1 cellular context compared by ENCODE assay signal in the genomic region with DNA sequence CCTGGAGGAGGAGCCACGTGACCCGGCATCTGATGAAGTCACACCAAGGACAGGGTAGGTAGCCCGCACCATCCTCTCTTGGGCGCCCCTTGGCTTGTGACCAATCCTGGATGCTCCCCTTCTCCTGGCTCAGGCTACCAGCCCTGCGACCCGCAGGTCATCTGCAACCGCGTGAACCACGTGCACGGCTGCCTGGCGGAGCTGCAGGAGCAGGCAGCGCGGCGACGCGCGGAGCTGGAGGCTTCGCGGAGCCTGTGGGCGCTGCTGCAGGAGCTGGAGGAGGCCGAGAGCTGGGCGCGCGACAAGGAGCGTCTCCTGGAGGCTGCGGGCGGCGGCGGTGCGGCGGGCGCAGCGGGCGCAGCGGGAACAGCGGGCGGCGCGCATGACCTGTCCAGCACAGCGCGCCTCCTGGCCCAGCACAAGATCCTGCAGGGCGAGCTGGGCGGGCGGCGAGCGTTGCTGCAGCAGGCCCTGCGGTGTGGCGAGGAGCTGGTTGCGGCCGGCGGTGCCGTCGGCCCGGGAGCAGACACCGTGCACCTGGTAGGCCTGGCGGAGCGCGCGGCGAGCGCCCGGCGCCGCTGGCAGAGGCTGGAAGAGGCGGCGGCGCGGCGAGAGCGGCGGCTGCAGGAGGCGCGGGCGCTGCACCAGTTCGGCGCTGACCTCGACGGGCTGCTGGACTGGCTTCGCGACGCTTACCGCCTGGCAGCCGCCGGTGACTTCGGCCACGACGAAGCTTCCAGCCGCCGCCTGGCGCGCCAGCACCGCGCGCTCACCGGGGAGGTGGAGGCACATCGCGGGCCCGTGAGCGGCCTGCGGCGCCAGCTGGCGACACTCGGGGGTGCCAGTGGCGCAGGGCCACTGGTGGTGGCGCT.
TF ChIP-seq lines count a peak whose summit lies in the region.

No MANE protein-coding gene starts in this region.

TF ChIP-seq in H1, 55 proteins besides CTCF, POLR2A, EP300 and RAD21:
- TF ChIP-seq HDAC6 (IDR thresholded peaks at IDR 0.05; ENCODE audit: low read depth, low read length) (no peak), CHD2 (IDR thresholded peaks at IDR 0.05; ENCODE audit: low read length) (no peak), CEBPB (IDR thresholded peaks at IDR 0.05; ENCODE audit: low read depth, low read length) (no peak), GTF2F1 (IDR thresholded peaks at IDR 0.05; ENCODE audit: borderline replicate concordance, low read depth, low read length) (no peak), JUN (IDR thresholded peaks at IDR 0.05; ENCODE audit: low read depth, low read length) (no peak), SRF (IDR thresholded peaks at IDR 0.05; ENCODE audit: low read depth, low read length) (no peak), RBBP5 (IDR thresholded peaks at IDR 0.05; ENCODE audit: borderline replicate concordance, low read depth, low read length) (no peak), HDAC2 (IDR thresholded peaks at IDR 0.05; ENCODE audit: borderline replicate concordance in 1 of 2, low read depth in 2 of 2, low read length in 2 of 2) (0 out of 4 replicates have a peak, but pooled peaks of 1 of the 2 experiments have one; percentile 15), CTBP2 (IDR thresholded peaks at IDR 0.05; ENCODE audit: borderline replicate concordance, insufficient read depth, insufficient read length, low read length) (no peak), TAF1 (IDR thresholded peaks at IDR 0.05; ENCODE audit: low read depth, low read length) (no peak), SP2 (IDR thresholded peaks at IDR 0.05; ENCODE audit: low read length) (no peak), TAF7 (optimal IDR thresholded peaks at IDR 0.05; ENCODE audit: borderline replicate concordance, low read depth, low read length) (no peak), SIX5 (IDR thresholded peaks at IDR 0.05; ENCODE audit: low read depth, low read length) (no peak), SIN3A (conservative IDR thresholded peaks at IDR 0.05 in 1 of 2, IDR thresholded peaks at IDR 0.05 in 1 of 2; ENCODE audit: low read depth in 1 of 2, low read length in 2 of 2) (no peak), SIRT6 (IDR thresholded peaks at IDR 0.05; ENCODE audit: low read length) (no peak), BRCA1 (IDR thresholded peaks at IDR 0.05; ENCODE audit: low read depth, low read length) (no peak), POLR2AphosphoS5 (IDR thresholded peaks at IDR 0.05; ENCODE audit: low read depth, low read length) (no peak), NANOG (IDR thresholded peaks at IDR 0.05; ENCODE audit: insufficient read depth, low read depth, low read length, poor library complexity, severe bottlenecking) (no peak), BCL11A (IDR thresholded peaks at IDR 0.05; ENCODE audit: low read depth in 2 of 2, low read length in 2 of 2) (no peak), RNF2 (IDR thresholded peaks at IDR 0.05; ENCODE audit: borderline replicate concordance, low read depth, low read length, missing control alignments, poor library complexity, severe bottlenecking) (peak; percentile 81), KDM5A (IDR thresholded peaks at IDR 0.05; ENCODE audit: low read length) (no peak), BACH1 (IDR thresholded peaks at IDR 0.05; ENCODE audit: low read length) (no peak), SP4 (IDR thresholded peaks at IDR 0.05; ENCODE audit: low read length) (no peak), CBX5 (IDR thresholded peaks at IDR 0.05; ENCODE audit: low read depth, low read length) (no peak), TEAD4 (IDR thresholded peaks at IDR 0.05; ENCODE audit: low read depth, low read length) (no peak), RFX5 (IDR thresholded peaks at IDR 0.05; ENCODE audit: borderline replicate concordance, low read depth, low read length) (no peak), PHF8 (conservative IDR thresholded peaks at IDR 0.05; ENCODE audit: low read depth, low read length) (no peak), ASH2L (IDR thresholded peaks at IDR 0.05; ENCODE audit: low read length) (no peak), KDM4A (IDR thresholded peaks at IDR 0.05; ENCODE audit: low read depth, low read length, severe bottlenecking) (peak; percentile 78), ZNF274 (IDR thresholded peaks at IDR 0.05; ENCODE audit: borderline replicate concordance, extremely low read depth, low read length) (no peak), SP1 (IDR thresholded peaks at IDR 0.05; ENCODE audit: low read depth, low read length) (no peak), TCF12 (IDR thresholded peaks at IDR 0.05; ENCODE audit: low read depth, low read length) (no peak), CREB1 (IDR thresholded peaks at IDR 0.05) (peak; percentile 37; the same call in 1 of the 2 replicates), RXRA (IDR thresholded peaks at IDR 0.05; ENCODE audit: insufficient read depth, low read depth, low read length) (no peak), GABPA (IDR thresholded peaks at IDR 0.05; ENCODE audit: borderline replicate concordance, insufficient read depth, low read length) (0 out of 2 replicates have a peak, but pooled peaks have one; percentile 29), POU5F1 (IDR thresholded peaks at IDR 0.05; ENCODE audit: low read depth, low read length) (no peak), MAFK (IDR thresholded peaks at IDR 0.05; ENCODE audit: low read depth, low read length) (no peak), EZH2 (IDR thresholded peaks at IDR 0.05; ENCODE audit: low read depth, low read length, severe bottlenecking) (peak; percentile 79), NRF1 (IDR thresholded peaks at IDR 0.05; ENCODE audit: low read depth, low read length) (no peak), FOSL1 (IDR thresholded peaks at IDR 0.05; ENCODE audit: insufficient read depth, low read depth, low read length) (no peak), SUZ12 (IDR thresholded peaks at IDR 0.05; ENCODE audit: low read length) (peak; percentile 76; the same call in 1 of the 2 replicates), JUND (IDR thresholded peaks at IDR 0.05; ENCODE audit: low read length) (no peak), SAP30 (IDR thresholded peaks at IDR 0.05; ENCODE audit: insufficient read depth, insufficient replicate concordance, low read length) (no peak), KDM1A (IDR thresholded peaks at IDR 0.05; ENCODE audit: borderline replicate concordance, low read length) (no peak), EGR1 (IDR thresholded peaks at IDR 0.05; ENCODE audit: borderline replicate concordance, low read depth, low read length) (no peak), TBP (IDR thresholded peaks at IDR 0.05; ENCODE audit: low read depth, low read length) (0 out of 2 replicates have a peak, but pooled peaks have one; percentile 14), CBX8 (IDR thresholded peaks at IDR 0.05; ENCODE audit: borderline replicate concordance, low read depth, low read length) (no peak), CHD1 (IDR thresholded peaks at IDR 0.05; ENCODE audit: low read depth, low read length) (no peak), YY1 (IDR thresholded peaks at IDR 0.05; ENCODE audit: low read depth, low read length) (no peak)
- TF ChIP-seq, protein P1, sequence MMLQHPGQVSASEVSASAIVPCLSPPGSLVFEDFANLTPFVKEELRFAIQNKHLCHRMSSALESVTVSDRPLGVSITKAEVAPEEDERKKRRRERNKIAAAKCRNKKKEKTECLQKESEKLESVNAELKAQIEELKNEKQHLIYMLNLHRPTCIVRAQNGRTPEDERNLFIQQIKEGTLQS (IDR thresholded peaks at IDR 0.05; ENCODE audit: insufficient read depth, low read depth, low read length), result 0 out of 2 replicates have a peak, but pooled peaks have one; percentile 20
- TF ChIP-seq, protein P2, sequence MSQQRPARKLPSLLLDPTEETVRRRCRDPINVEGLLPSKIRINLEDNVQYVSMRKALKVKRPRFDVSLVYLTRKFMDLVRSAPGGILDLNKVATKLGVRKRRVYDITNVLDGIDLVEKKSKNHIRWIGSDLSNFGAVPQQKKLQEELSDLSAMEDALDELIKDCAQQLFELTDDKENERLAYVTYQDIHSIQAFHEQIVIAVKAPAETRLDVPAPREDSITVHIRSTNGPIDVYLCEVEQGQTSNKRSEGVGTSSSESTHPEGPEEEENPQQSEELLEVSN (IDR thresholded peaks at IDR 0.05), result peak; percentile 96
- TF ChIP-seq, protein P3, sequence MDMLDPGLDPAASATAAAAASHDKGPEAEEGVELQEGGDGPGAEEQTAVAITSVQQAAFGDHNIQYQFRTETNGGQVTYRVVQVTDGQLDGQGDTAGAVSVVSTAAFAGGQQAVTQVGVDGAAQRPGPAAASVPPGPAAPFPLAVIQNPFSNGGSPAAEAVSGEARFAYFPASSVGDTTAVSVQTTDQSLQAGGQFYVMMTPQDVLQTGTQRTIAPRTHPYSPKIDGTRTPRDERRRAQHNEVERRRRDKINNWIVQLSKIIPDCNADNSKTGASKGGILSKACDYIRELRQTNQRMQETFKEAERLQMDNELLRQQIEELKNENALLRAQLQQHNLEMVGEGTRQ (IDR thresholded peaks at IDR 0.05; ENCODE audit: low read length), result peak; percentile 79
- TF ChIP-seq, protein P4, sequence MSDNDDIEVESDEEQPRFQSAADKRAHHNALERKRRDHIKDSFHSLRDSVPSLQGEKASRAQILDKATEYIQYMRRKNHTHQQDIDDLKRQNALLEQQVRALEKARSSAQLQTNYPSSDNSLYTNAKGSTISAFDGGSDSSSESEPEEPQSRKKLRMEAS (IDR thresholded peaks at IDR 0.05), result peak; percentile 98
- TF ChIP-seq, protein P5, sequence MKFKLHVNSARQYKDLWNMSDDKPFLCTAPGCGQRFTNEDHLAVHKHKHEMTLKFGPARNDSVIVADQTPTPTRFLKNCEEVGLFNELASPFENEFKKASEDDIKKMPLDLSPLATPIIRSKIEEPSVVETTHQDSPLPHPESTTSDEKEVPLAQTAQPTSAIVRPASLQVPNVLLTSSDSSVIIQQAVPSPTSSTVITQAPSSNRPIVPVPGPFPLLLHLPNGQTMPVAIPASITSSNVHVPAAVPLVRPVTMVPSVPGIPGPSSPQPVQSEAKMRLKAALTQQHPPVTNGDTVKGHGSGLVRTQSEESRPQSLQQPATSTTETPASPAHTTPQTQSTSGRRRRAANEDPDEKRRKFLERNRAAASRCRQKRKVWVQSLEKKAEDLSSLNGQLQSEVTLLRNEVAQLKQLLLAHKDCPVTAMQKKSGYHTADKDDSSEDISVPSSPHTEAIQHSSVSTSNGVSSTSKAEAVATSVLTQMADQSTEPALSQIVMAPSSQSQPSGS (IDR thresholded peaks at IDR 0.05; ENCODE audit: low read length), result no peak
- TF ChIP-seq, protein P6, sequence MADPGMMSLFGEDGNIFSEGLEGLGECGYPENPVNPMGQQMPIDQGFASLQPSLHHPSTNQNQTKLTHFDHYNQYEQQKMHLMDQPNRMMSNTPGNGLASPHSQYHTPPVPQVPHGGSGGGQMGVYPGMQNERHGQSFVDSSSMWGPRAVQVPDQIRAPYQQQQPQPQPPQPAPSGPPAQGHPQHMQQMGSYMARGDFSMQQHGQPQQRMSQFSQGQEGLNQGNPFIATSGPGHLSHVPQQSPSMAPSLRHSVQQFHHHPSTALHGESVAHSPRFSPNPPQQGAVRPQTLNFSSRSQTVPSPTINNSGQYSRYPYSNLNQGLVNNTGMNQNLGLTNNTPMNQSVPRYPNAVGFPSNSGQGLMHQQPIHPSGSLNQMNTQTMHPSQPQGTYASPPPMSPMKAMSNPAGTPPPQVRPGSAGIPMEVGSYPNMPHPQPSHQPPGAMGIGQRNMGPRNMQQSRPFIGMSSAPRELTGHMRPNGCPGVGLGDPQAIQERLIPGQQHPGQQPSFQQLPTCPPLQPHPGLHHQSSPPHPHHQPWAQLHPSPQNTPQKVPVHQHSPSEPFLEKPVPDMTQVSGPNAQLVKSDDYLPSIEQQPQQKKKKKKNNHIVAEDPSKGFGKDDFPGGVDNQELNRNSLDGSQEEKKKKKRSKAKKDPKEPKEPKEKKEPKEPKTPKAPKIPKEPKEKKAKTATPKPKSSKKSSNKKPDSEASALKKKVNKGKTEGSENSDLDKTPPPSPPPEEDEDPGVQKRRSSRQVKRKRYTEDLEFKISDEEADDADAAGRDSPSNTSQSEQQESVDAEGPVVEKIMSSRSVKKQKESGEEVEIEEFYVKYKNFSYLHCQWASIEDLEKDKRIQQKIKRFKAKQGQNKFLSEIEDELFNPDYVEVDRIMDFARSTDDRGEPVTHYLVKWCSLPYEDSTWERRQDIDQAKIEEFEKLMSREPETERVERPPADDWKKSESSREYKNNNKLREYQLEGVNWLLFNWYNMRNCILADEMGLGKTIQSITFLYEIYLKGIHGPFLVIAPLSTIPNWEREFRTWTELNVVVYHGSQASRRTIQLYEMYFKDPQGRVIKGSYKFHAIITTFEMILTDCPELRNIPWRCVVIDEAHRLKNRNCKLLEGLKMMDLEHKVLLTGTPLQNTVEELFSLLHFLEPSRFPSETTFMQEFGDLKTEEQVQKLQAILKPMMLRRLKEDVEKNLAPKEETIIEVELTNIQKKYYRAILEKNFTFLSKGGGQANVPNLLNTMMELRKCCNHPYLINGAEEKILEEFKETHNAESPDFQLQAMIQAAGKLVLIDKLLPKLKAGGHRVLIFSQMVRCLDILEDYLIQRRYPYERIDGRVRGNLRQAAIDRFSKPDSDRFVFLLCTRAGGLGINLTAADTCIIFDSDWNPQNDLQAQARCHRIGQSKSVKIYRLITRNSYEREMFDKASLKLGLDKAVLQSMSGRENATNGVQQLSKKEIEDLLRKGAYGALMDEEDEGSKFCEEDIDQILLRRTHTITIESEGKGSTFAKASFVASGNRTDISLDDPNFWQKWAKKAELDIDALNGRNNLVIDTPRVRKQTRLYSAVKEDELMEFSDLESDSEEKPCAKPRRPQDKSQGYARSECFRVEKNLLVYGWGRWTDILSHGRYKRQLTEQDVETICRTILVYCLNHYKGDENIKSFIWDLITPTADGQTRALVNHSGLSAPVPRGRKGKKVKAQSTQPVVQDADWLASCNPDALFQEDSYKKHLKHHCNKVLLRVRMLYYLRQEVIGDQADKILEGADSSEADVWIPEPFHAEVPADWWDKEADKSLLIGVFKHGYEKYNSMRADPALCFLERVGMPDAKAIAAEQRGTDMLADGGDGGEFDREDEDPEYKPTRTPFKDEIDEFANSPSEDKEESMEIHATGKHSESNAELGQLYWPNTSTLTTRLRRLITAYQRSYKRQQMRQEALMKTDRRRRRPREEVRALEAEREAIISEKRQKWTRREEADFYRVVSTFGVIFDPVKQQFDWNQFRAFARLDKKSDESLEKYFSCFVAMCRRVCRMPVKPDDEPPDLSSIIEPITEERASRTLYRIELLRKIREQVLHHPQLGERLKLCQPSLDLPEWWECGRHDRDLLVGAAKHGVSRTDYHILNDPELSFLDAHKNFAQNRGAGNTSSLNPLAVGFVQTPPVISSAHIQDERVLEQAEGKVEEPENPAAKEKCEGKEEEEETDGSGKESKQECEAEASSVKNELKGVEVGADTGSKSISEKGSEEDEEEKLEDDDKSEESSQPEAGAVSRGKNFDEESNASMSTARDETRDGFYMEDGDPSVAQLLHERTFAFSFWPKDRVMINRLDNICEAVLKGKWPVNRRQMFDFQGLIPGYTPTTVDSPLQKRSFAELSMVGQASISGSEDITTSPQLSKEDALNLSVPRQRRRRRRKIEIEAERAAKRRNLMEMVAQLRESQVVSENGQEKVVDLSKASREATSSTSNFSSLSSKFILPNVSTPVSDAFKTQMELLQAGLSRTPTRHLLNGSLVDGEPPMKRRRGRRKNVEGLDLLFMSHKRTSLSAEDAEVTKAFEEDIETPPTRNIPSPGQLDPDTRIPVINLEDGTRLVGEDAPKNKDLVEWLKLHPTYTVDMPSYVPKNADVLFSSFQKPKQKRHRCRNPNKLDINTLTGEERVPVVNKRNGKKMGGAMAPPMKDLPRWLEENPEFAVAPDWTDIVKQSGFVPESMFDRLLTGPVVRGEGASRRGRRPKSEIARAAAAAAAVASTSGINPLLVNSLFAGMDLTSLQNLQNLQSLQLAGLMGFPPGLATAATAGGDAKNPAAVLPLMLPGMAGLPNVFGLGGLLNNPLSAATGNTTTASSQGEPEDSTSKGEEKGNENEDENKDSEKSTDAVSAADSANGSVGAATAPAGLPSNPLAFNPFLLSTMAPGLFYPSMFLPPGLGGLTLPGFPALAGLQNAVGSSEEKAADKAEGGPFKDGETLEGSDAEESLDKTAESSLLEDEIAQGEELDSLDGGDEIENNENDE (IDR thresholded peaks at IDR 0.05; ENCODE audit: insufficient replicate concordance, low read length), result no peak
